27 cellular contexts compared by ENCODE assay signal in genomic region chr5:126967808-126968466, GRCh38.
A peak's percentile ranks its signal among the peaks of the same experiment; 100 is the strongest.
DNase-seq lines count a peak whose midpoint lies in the region; ATAC-seq and TF ChIP-seq lines count a peak whose summit lies in the region.
"Had no signal": no experiment of that assay in that cellular context is flagged by ENCODE, and none has a peak within 500 bp of the region (broad histone marks: within the 10 kb centered on the region; RNA-seq: fewer than 3 reads in every experiment).

No MANE protein-coding gene starts in this region.

- H4K20me1 ChIP-seq in IMR-90 (ENCODE audit: insufficient read depth, low read length) (no peaks in the 10 kb centered on the region; the same call in 1 of the 2 replicates), GM23338 (replicated peaks; ENCODE audit: insufficient read depth) (no peaks in the 10 kb centered on the region)

- no peak overlapping the region for H3K56ac ChIP-seq in IMR-90 (ENCODE audit: extremely low read depth, insufficient read depth, low read length)

- dilution Hi-C loops in IMR-90 (cut with HindIII; ENCODE audit: low sequenced_read_pairs, unreplicated experiment): no loop called here

- WGBS in IMR-90 (ENCODE audit: extremely low coverage in 2 of 2, insufficient read length in 1 of 2), 2 experiments: no CpG with 5 or more reads among the region's 2 CpGs

- H3K4me1 ChIP-seq in IMR-90 (ENCODE audit: control insufficient read depth, insufficient read depth, low read length) (peaks cover 17% of the 10 kb centered on the region), GM23338 (ENCODE audit: insufficient read depth) (peaks cover 9% of the 10 kb centered on the region)
- H3K4me1 ChIP-seq: Caco-2, uterus had no signal

- no peak overlapping the region for H3K27ac Mint-ChIP-seq in GM23338
- H3K27ac Mint-ChIP-seq: activated CD4-positive, alpha-beta T cell treated with anti-CD3 and anti-CD28 coated beads, Interleukin-2, amount 10 ng/mL, durations not matched to agents 24 days and 14 days; activated naive CD8-positive, alpha-beta T cell treated with anti-CD3 and anti-CD28 coated beads, Interleukin-2, amount 10 ng/mL, durations not matched to agents 7 days and 5 days; brain; stimulated activated naive CD8-positive, alpha-beta T cell treated with anti-CD3 and anti-CD28 coated beads, Interleukin-15, Interleukin-2, amounts not matched to agents 100 ng/mL and 50 ng/mL, for 24 hours had no signal

- H4K8ac ChIP-seq in IMR-90 (ENCODE audit: low read depth in 2 of 2, low read length in 2 of 2): no peak overlapping the region

- H3K9me1 ChIP-seq in IMR-90 (ENCODE audit: insufficient read depth, low read length): peaks cover 10% of the 10 kb centered on the region; the same call in 1 of the 2 replicates

- no peak overlapping the region for H3K14ac ChIP-seq in IMR-90 (replicated peaks; ENCODE audit: low read depth, low read length)

- H3K79me1 ChIP-seq in IMR-90 (ENCODE audit: low read depth in 1 of 2, low read length in 2 of 2): peaks cover 15 to 23% of the 10 kb centered on the region in 2 experiments

- no peak overlapping the region; the same call in 1 of the 2 replicates for H4K5ac ChIP-seq in IMR-90 (ENCODE audit: low read depth, low read length)

- H2BK5ac ChIP-seq in IMR-90 (ENCODE audit: low read depth, low read length, poor library complexity, severe bottlenecking): no peak overlapping the region

- no peak overlapping the region for H2AK5ac ChIP-seq in IMR-90 (ENCODE audit: low read depth, low read length)

- peaks cover 3% of the 10 kb centered on the region for H3K27me3 Mint-ChIP-seq in activated T-cell treated with anti-CD3 and anti-CD28 coated beads, Interleukin-2, amount 50 U/mL, for 4 hours (ENCODE audit: low read depth)
- peaks cover 5% of the 10 kb centered on the region for H3K27me3 Mint-ChIP-seq in GM23338 (ENCODE audit: insufficient read depth, low read depth, poor library complexity)
- H3K27me3 Mint-ChIP-seq: activated CD4-positive, alpha-beta T cell treated with anti-CD3 and anti-CD28 coated beads, Interleukin-2, amount 10 ng/mL, durations not matched to agents 24 days and 14 days; activated naive CD8-positive, alpha-beta T cell treated with anti-CD3 and anti-CD28 coated beads, Interleukin-2, amount 10 ng/mL, durations not matched to agents 7 days and 5 days; naive thymus-derived CD4-positive, alpha-beta T cell; stimulated activated naive CD8-positive, alpha-beta T cell treated with anti-CD3 and anti-CD28 coated beads, Interleukin-15, Interleukin-2, amounts not matched to agents 100 ng/mL and 50 ng/mL, for 24 hours had no signal

- TF ChIP-seq CTCF in AG10803 (conservative IDR thresholded peaks at IDR 0.05; ENCODE audit: low read length) (no peak), IMR-90 (conservative IDR thresholded peaks at IDR 0.05; ENCODE audit: low read depth, low read length) (no peak), fibroblast of pulmonary artery (IDR thresholded peaks at IDR 0.05; ENCODE audit: low read length, missing control alignments) (no peak), GM23338 (conservative IDR thresholded peaks at IDR 0.05; ENCODE audit: low read depth in 2 of 2) (no peak)

- no peak overlapping the region for H2BK120ac ChIP-seq in IMR-90 (ENCODE audit: low read depth, low read length)

- H3K23ac ChIP-seq in IMR-90 (ENCODE audit: low read depth, low read length): no peak overlapping the region

- H2AFZ ChIP-seq in IMR-90 (replicated peaks; ENCODE audit: low read length, poor library complexity): no peak overlapping the region
- H2AFZ ChIP-seq in GM23338: no peak overlapping the region

- H4K91ac ChIP-seq in IMR-90 (ENCODE audit: insufficient read depth, low read depth, low read length): no peak overlapping the region

- no peak overlapping the region for H2AK9ac ChIP-seq in IMR-90 (replicated peaks; ENCODE audit: low read depth, low read length, poor library complexity)

- no peak overlapping the region for H2BK15ac ChIP-seq in IMR-90 (ENCODE audit: low read depth, low read length)

- no peaks in the 10 kb centered on the region for H3K9me2 ChIP-seq in GM23338 (ENCODE audit: insufficient read depth)

- TF ChIP-seq POLR2A in IMR-90 (IDR thresholded peaks at IDR 0.05; ENCODE audit: low read depth, low read length): no peak

- no peak for TF ChIP-seq RAD21 in IMR-90 (IDR thresholded peaks at IDR 0.05; ENCODE audit: low read length)

- in situ Hi-C loops in IMR-90 (cut with MboI; ENCODE audit: low sequenced_read_pairs): no loop called here

- H3K9ac ChIP-seq in IMR-90 (ENCODE audit: low read depth, low read length): no peak overlapping the region

- no peaks in the 10 kb centered on the region for H3F3A ChIP-seq in GM23338 (replicated peaks; ENCODE audit: low read depth)

- no TSS peak for BruUV-seq in IMR-90 (replicated peaks; lab: Mats Ljungman, UMichigan)

- no peak overlapping the region for H3K4me3 ChIP-seq in AG10803 (ENCODE audit: low read length)
- H3K4me3 ChIP-seq in IMR-90 (ENCODE audit: insufficient read depth, low read depth, low read length): no peak overlapping the region
- no peak overlapping the region for H3K4me3 ChIP-seq in fibroblast of pulmonary artery (replicated peaks; ENCODE audit: low read depth, low read length)
- H3K4me3 ChIP-seq in GM23338: no peak overlapping the region
- H3K4me3 ChIP-seq: dorsolateral prefrontal cortex, thoracic aorta, uterus had no signal

- H3K36me3 ChIP-seq in IMR-90 (ENCODE audit: control insufficient read depth, insufficient read depth, low read length) (no peaks in the 10 kb centered on the region), GM23338 (ENCODE audit: insufficient read depth) (no peaks in the 10 kb centered on the region)
- H3K36me3 ChIP-seq: thoracic aorta, uterus, WERI-Rb-1 had no signal

- peaks cover 23% of the 10 kb centered on the region for H3K4me1 Mint-ChIP-seq in activated T-cell treated with anti-CD3 and anti-CD28 coated beads, Interleukin-2, amount 50 U/mL, for 4 hours (ENCODE audit: low read depth)
- H3K4me1 Mint-ChIP-seq in GM23338: peaks cover 30% of the 10 kb centered on the region

- no peak overlapping the region for H3K4me3 Mint-ChIP-seq in activated T-cell treated with anti-CD3 and anti-CD28 coated beads, Interleukin-2, amount 50 U/mL, for 4 hours
- no peak overlapping the region for H3K4me3 Mint-ChIP-seq in GM23338
- H3K4me3 Mint-ChIP-seq: activated CD4-positive, alpha-beta T cell treated with anti-CD3 and anti-CD28 coated beads, Interleukin-2, amount 10 ng/mL, durations not matched to agents 24 days and 14 days; activated naive CD8-positive, alpha-beta T cell treated with anti-CD3 and anti-CD28 coated beads, Interleukin-2, amount 10 ng/mL, durations not matched to agents 7 days and 5 days; brain; naive thymus-derived CD4-positive, alpha-beta T cell; stimulated activated naive CD8-positive, alpha-beta T cell treated with anti-CD3 and anti-CD28 coated beads, Interleukin-15, Interleukin-2, amounts not matched to agents 100 ng/mL and 50 ng/mL, for 24 hours had no signal

- intact Hi-C loops in IMR-90 (cut with micrococcal nuclease): loop anchor here (5.0 kb wide), 1 partner anchor 34 kb away; no protein-coding TSS in a partner anchor

- no peaks in the 10 kb centered on the region for H3K27me3 ChIP-seq in IMR-90 (ENCODE audit: control insufficient read depth, insufficient read depth, low read length)
- no peaks in the 10 kb centered on the region for H3K27me3 ChIP-seq in GM23338 (ENCODE audit: insufficient read depth)
- H3K27me3 ChIP-seq: dorsolateral prefrontal cortex, uterus had no signal

- ATAC-seq in IMR-90 (ENCODE audit: low read depth): no peak
- no peak for ATAC-seq in SK-N-SH treated with all-trans-retinoic acid at 6 μM for 48 hours
- ATAC-seq in HG03521 (IDR thresholded peaks at IDR 0.05; ENCODE audit: unreplicated experiment): no peak
- ATAC-seq in activated T-cell treated with anti-CD3 and anti-CD28 coated beads, Interleukin-2, amount 50 U/mL, for 4 hours: no peak
- no peak for ATAC-seq in GM23338
- ATAC-seq: naive thymus-derived CD4-positive, alpha-beta T cell had no signal

- POLR2A ChIA-PET in IMR-90 (lab: Charles Lee; ENCODE audit: unreplicated experiment): no interaction called here

- DNase-seq in AG10803 (ENCODE audit: low read depth) (peak; percentile 25), IMR-90 (no peak), fibroblast of pulmonary artery (ENCODE audit: low read depth) (peak; percentile 20), NOMO-1 treated with dmso at 0.1 percent for 144 hours (lab: John Stamatoyannopoulos, UW; ENCODE audit: unreplicated experiment) (no peak), GM23338 (ENCODE audit: low spot score) (no peak)
- DNase-seq in activated T-cell treated with anti-CD3 and anti-CD28 coated beads, Interleukin-2, amount 50 U/mL, for 4 hours: no peak
- DNase-seq: activated CD4-positive, alpha-beta T cell treated with anti-CD3 and anti-CD28 coated beads, Interleukin-2, amount 10 ng/mL, durations not matched to agents 24 days and 14 days; activated gamma-delta T cell; activated naive CD8-positive, alpha-beta T cell treated with anti-CD3 and anti-CD28 coated beads, Interleukin-2, amount 10 ng/mL, durations not matched to agents 7 days and 5 days; activated T-cell treated with anti-CD3 and anti-CD28 coated beads, Interleukin-2, amount 50 U/mL, for 1 hour; C1 segment of cervical spinal cord; Caco-2; cerebellar nuclear complex; DMS79 treated with DMSO at 0.1 percent for 48 hours; dorsolateral prefrontal cortex; kidney; midbrain; naive thymus-derived CD4-positive, alpha-beta T cell; NCI-H1417; NCI-H2081 treated with DMSO at 0.1 percent for 48 hours; uterus; WERI-Rb-1 had no signal

- no peak overlapping the region for H3K4ac ChIP-seq in IMR-90 (ENCODE audit: low read depth, low read length)

- H3K18ac ChIP-seq in IMR-90 (ENCODE audit: low read depth, low read length): no peak overlapping the region

- H3K9me3 ChIP-seq in IMR-90 (ENCODE audit: control insufficient read depth, insufficient read depth, low read length): no peaks in the 10 kb centered on the region
- H3K9me3 ChIP-seq: Caco-2, thoracic aorta, uterus had no signal

- H3K36me3 Mint-ChIP-seq in activated T-cell treated with anti-CD3 and anti-CD28 coated beads, Interleukin-2, amount 50 U/mL, for 4 hours (ENCODE audit: insufficient read depth): peaks cover 2% of the 10 kb centered on the region
- H3K36me3 Mint-ChIP-seq in GM23338 (ENCODE audit: low read depth): no peaks in the 10 kb centered on the region
- H3K36me3 Mint-ChIP-seq: brain had no signal

- H3K27ac ChIP-seq in IMR-90 (ENCODE audit: insufficient read depth, low read length) (no peak overlapping the region), GM23338 (ENCODE audit: low read depth) (no peak overlapping the region)
- H3K27ac ChIP-seq: dorsolateral prefrontal cortex, thoracic aorta, uterus, WERI-Rb-1 had no signal

- no peaks in the 10 kb centered on the region for H3K79me2 ChIP-seq in GM23338 (replicated peaks; ENCODE audit: insufficient read depth)

- H3K9me3 Mint-ChIP-seq in activated T-cell treated with anti-CD3 and anti-CD28 coated beads, Interleukin-2, amount 50 U/mL, for 4 hours: no peaks in the 10 kb centered on the region
- H3K9me3 Mint-ChIP-seq in GM23338: no peaks in the 10 kb centered on the region
- H3K9me3 Mint-ChIP-seq: activated CD4-positive, alpha-beta T cell treated with anti-CD3 and anti-CD28 coated beads, Interleukin-2, amount 10 ng/mL, durations not matched to agents 24 days and 14 days; brain; stimulated activated naive CD8-positive, alpha-beta T cell treated with anti-CD3 and anti-CD28 coated beads, Interleukin-15, Interleukin-2, amounts not matched to agents 100 ng/mL and 50 ng/mL, for 24 hours had no signal

- H2BK20ac ChIP-seq in IMR-90 (ENCODE audit: low read depth, low read length): no peak overlapping the region

- CTCF ChIA-PET in IMR-90 (lab: Yijun Ruan, JAX): no interaction called here

- no peak overlapping the region for H3K4me2 ChIP-seq in IMR-90 (ENCODE audit: low read depth, low read length)
- H3K4me2 ChIP-seq in GM23338: no peak overlapping the region

Comparison
In these comparisons a context has a peak if more than half of its experiments do, and no peak if none do; other contexts are left out.
1. DNase-seq: peak in AG10803 (single experiment) and fibroblast of pulmonary artery (single experiment); none in IMR-90 (single experiment), activated T-cell treated with anti-CD3 and anti-CD28 coated beads, Interleukin-2, amount 50 U/mL, for 4 hours (single experiment), NOMO-1 treated with dmso at 0.1 percent for 144 hours (single experiment) and GM23338 (single experiment).